Comparison of ENCODE assay signal across 20 cellular contexts in genomic region chr13:93765056-93765455, GRCh38.
"Had no signal": no experiment of that assay in that cellular context is flagged by ENCODE, and none has a peak within 500 bp of the region (broad histone marks: within the 10 kb centered on the region; RNA-seq: fewer than 3 reads in every experiment).

No MANE protein-coding gene starts in this region.

- H3K27ac ChIP-seq: HL-60 had no signal

- DNase-seq: KBM-7, MV-4-11, NCI-H1048, NCI-H1105, NCI-H1417, NCI-H1436 treated with DMSO at 0.1 percent for 48 hours, NCI-H1694, NCI-H187 treated with DMSO at 0.1 percent for 48 hours, NCI-H2029 treated with DMSO at 0.1 percent for 48 hours, NCI-H2171 treated with DMSO at 0.1 percent for 48 hours, NCI-H345, NCI-H446 treated with DMSO at 0.1 percent for 48 hours, NCI-H510A treated with DMSO at 0.1 percent for 48 hours, NCI-H526 treated with DMSO at 0.1 percent for 48 hours, NCI-H748 treated with DMSO at 0.1 percent for 48 hours, Right ventricle myocardium superior, RPMI8226, SIG-M5, SK-N-SH had no signal

- H3K9ac ChIP-seq: SK-N-SH had no signal

- H3K4me2 ChIP-seq: SK-N-SH had no signal

- H3K9me3 ChIP-seq: SK-N-SH had no signal
